Comparison of ENCODE assay signal across 7 cellular contexts in genomic region chr18:35487558-35487957, GRCh38. TPM values are rescaled to one million over a fixed set of nuclear protein-coding genes. Genes with fewer than 3 reads are reported as not detected.
DNase-seq lines count a peak whose midpoint lies in the region; ATAC-seq and TF ChIP-seq lines count a peak whose summit lies in the region.
"Not testable (repeated sequence)": the region's sequence is repeated elsewhere in the genome, so short reads cannot be mapped to it uniquely, and the experiment has no call there.

No MANE protein-coding gene starts in this region.

- no CpG with 5 or more reads among the region's 4 CpGs for WGBS in H9 (ENCODE audit: extremely low coverage, insufficient read length, low lambda C conversion rate)
- 85% methylated on average over 4 of the region's 4 CpGs for WGBS in hepatocyte (ENCODE audit: low lambda C conversion rate, missing lambda C conversion rate)
- 67 to 82% methylated on average over 4 of the region's 4 CpGs for WGBS in transverse colon (ENCODE audit: low coverage in 1 of 2), 2 donors

- not testable (repeated sequence) for BruUV-seq in MCF 10A (replicated peaks; lab: Mats Ljungman, UMichigan)

- H3K4me1 ChIP-seq in H9 (ENCODE audit: insufficient read depth, low read length); hepatocyte (ENCODE audit: insufficient read depth): not testable (repeated sequence)
- H3K4me1 ChIP-seq in Karpas-422 (ENCODE audit: low read length) (peaks cover 98% of the 10 kb centered on the region), transverse colon (peaks cover 0 to 42% (median 11%) of the 10 kb centered on the region in 4 donors)

- H2BK20ac ChIP-seq in H9 (ENCODE audit: low read depth, low read length, poor library complexity, severe bottlenecking) = not testable (repeated sequence)

- H3K56ac ChIP-seq in H9 (ENCODE audit: insufficient read length, low read depth, low read length) = not testable (repeated sequence)

- POLR2A ChIA-PET in MCF 10A (lab: Yijun Ruan, JAX) = interaction anchor here (1.1 to 1.4 kb wide), 2 partner anchors 10 to 30 kb away, joined by 4 to 5 read pairs; partner anchors contain the start of gene INO80C

- not testable (repeated sequence) for H2BK5ac ChIP-seq in H9 (ENCODE audit: insufficient read length, low read length)

- H3K4me1 Mint-ChIP-seq in H9 = peaks cover 66 to 77% of the 10 kb centered on the region in 2 experiments
- H3K4me1 Mint-ChIP-seq in MCF 10A (ENCODE audit: insufficient read depth, unreplicated experiment) = not testable (repeated sequence)
- H3K4me1 Mint-ChIP-seq in nephron progenitor cell = peaks cover 37% of the 10 kb centered on the region

- H3K9me3 ChIP-seq in H9 (ENCODE audit: control insufficient read depth, low read depth, low read length); Karpas-422 (ENCODE audit: low read length); hepatocyte (ENCODE audit: low read depth); transverse colon: not testable (repeated sequence)

- peak overlapping the region; percentile 57 to 94 (median 91) for H3K27ac Mint-ChIP-seq in H9
- H3K27ac Mint-ChIP-seq in MCF 10A (ENCODE audit: low read depth, unreplicated experiment) = peak overlapping the region; percentile 44
- H3K27ac Mint-ChIP-seq in nephron progenitor cell = peak overlapping the region; percentile 47

- H3K4me3 ChIP-seq in Karpas-422 (ENCODE audit: low read length) = peak overlapping the region; percentile 48; the same call in 1 of the 2 replicates
- H3K4me3 ChIP-seq in hepatocyte, transverse colon: not testable (repeated sequence)

- not testable (repeated sequence) for H4K8ac ChIP-seq in H9 (replicated peaks; ENCODE audit: insufficient read length, low read depth, low read length)

- peak; percentile 38 for ATAC-seq in left colon

- peaks cover 29% of the 10 kb centered on the region for H3K36me3 ChIP-seq in Karpas-422 (ENCODE audit: insufficient read depth, low read length)
- H3K36me3 ChIP-seq in hepatocyte (replicated peaks; ENCODE audit: insufficient read depth, low read depth); transverse colon: not testable (repeated sequence)

- CTCF ChIA-PET in MCF 10A (lab: Yijun Ruan, JAX) = interaction anchor here (0.6 kb wide), 1 partner anchor 75 kb away, joined by 3 read pairs; no protein-coding TSS in a partner anchor

- TF ChIP-seq EP300 in transverse colon (IDR thresholded peaks at IDR 0.05; ENCODE audit: low read depth) = not testable (repeated sequence)

- not testable (repeated sequence) for H3K9ac ChIP-seq in H9 (ENCODE audit: extremely low read depth, insufficient read length, low read length)
- peak overlapping the region; percentile 64; the same call in 1 of the 2 replicates for H3K9ac ChIP-seq in Karpas-422 (ENCODE audit: low read length)

- peak overlapping the region; percentile 12 to 51 for H3K4me3 Mint-ChIP-seq in H9
- not testable (repeated sequence) for H3K4me3 Mint-ChIP-seq in MCF 10A (ENCODE audit: unreplicated experiment); nephron progenitor cell

- TF ChIP-seq CTCF in H9 (conservative IDR thresholded peaks at IDR 0.05); MCF 10A (IDR thresholded peaks at IDR 0.05; ENCODE audit: unreplicated experiment); hepatocyte (IDR thresholded peaks at IDR 0.05; ENCODE audit: poor library complexity); nephron progenitor cell (IDR thresholded peaks at IDR 0.05); transverse colon (IDR thresholded peaks at IDR 0.05): not testable (repeated sequence)

- H3K4ac ChIP-seq in H9 (ENCODE audit: low read depth, low read length) = not testable (repeated sequence)

- H4K91ac ChIP-seq in H9 (ENCODE audit: insufficient read length, low read depth, low read length) = not testable (repeated sequence)

- not testable (repeated sequence) for H3K9me2 ChIP-seq in Karpas-422 (replicated peaks; ENCODE audit: insufficient read depth, low read length); hepatocyte (replicated peaks; ENCODE audit: insufficient read depth)

- H2BK12ac ChIP-seq in H9 (ENCODE audit: insufficient read length, low read depth, low read length) = not testable (repeated sequence)

- not testable (repeated sequence) for H2AFZ ChIP-seq in H9 (ENCODE audit: low read length); Karpas-422 (ENCODE audit: low read length); hepatocyte

- not testable (repeated sequence) for H3K27ac ChIP-seq in H9 (ENCODE audit: insufficient read length, low read depth, low read length)
- peak overlapping the region; percentile 96 for H3K27ac ChIP-seq in Karpas-422 (ENCODE audit: low read length)
- peak overlapping the region; percentile 59 for H3K27ac ChIP-seq in hepatocyte
- peak overlapping the region in 3 of 4 donors; percentile 6 to 49 (median 38) for H3K27ac ChIP-seq in transverse colon

- TF ChIP-seq POLR2A in transverse colon (IDR thresholded peaks at IDR 0.05) = not testable (repeated sequence)

- H3K18ac ChIP-seq in H9 (ENCODE audit: insufficient read length, low read depth, low read length) = not testable (repeated sequence)

- not testable (repeated sequence) for H2AK5ac ChIP-seq in H9 (ENCODE audit: insufficient read length, low read length)

- H3K14ac ChIP-seq in H9 (ENCODE audit: insufficient read depth, low read length) = not testable (repeated sequence)

- H3T11ph ChIP-seq in H9 (ENCODE audit: low read length) = not testable (repeated sequence)

- not testable (repeated sequence) for H3K9me3 Mint-ChIP-seq in H9; MCF 10A (ENCODE audit: unreplicated experiment); nephron progenitor cell

- not testable (repeated sequence) for H3K4me2 ChIP-seq in H9 (ENCODE audit: insufficient read depth, insufficient read length, low read length)
- H3K4me2 ChIP-seq in Karpas-422 (ENCODE audit: low read depth, low read length, poor library complexity, severe bottlenecking) (peak overlapping the region; percentile 92), hepatocyte (peak overlapping the region; percentile 24)

- H3K36me3 Mint-ChIP-seq in H9 (ENCODE audit: insufficient read depth in 1 of 3, low read depth in 3 of 3) = peaks cover 0 to 14% (median 9%) of the 10 kb centered on the region in 3 experiments; a peak in 4 of 7 replicates
- H3K36me3 Mint-ChIP-seq in MCF 10A (ENCODE audit: insufficient read depth, unreplicated experiment) = not testable (repeated sequence)
- H3K36me3 Mint-ChIP-seq in nephron progenitor cell (ENCODE audit: low read depth) = peaks cover 24% of the 10 kb centered on the region

- not testable (repeated sequence) for H3K27me3 ChIP-seq in H9 (ENCODE audit: insufficient read depth, low read length); Karpas-422 (ENCODE audit: low read length); hepatocyte; transverse colon

- H2BK120ac ChIP-seq in H9 (ENCODE audit: low read depth, low read length, poor library complexity, severe bottlenecking) = not testable (repeated sequence)

- H4K20me1 ChIP-seq in H9 (ENCODE audit: control insufficient read depth, insufficient read depth, insufficient read length); Karpas-422 (ENCODE audit: insufficient read depth, low read depth, low read length); hepatocyte (ENCODE audit: insufficient read depth, poor library complexity, severe bottlenecking): not testable (repeated sequence)

- intact Hi-C loops in MCF 10A (cut with micrococcal nuclease); left colon (cut with DNase I, micrococcal nuclease); transverse colon (cut with DNase I; ENCODE audit: low total_unique reads): not testable (repeated sequence)

- in situ Hi-C loops in transverse colon (cut with MboI; ENCODE audit: low pct_ligation_motif_present in 1 of 4, low pct_unique_long_range_greater_than_20kb in 1 of 4, low sequenced_read_pairs in 3 of 4) = not testable (repeated sequence)

- not testable (repeated sequence) for H3K23ac ChIP-seq in H9 (ENCODE audit: insufficient read length, low read depth, low read length)

- not testable (repeated sequence) for DNase-seq in H9; Karpas-422; MCF 10A (ENCODE audit: unreplicated experiment); hepatocyte (ENCODE audit: low spot score); left colon; nephron progenitor cell; transverse colon

- H4K5ac ChIP-seq in H9 (ENCODE audit: insufficient read length, low read depth, low read length) = not testable (repeated sequence)

- not testable (repeated sequence) for H2BK15ac ChIP-seq in H9 (ENCODE audit: low read depth, low read length)

- H3K79me1 ChIP-seq in H9 (ENCODE audit: insufficient read depth, low read depth, low read length, poor library complexity, severe bottlenecking) = not testable (repeated sequence)

- H3K27me3 Mint-ChIP-seq in H9 (ENCODE audit: low read depth); MCF 10A (ENCODE audit: insufficient read depth, unreplicated experiment); nephron progenitor cell (ENCODE audit: low read depth, poor library complexity): not testable (repeated sequence)

- H3K23me2 ChIP-seq in H9 (ENCODE audit: insufficient read length, low read depth, low read length, poor library complexity, severe bottlenecking) = not testable (repeated sequence)

- H3K79me2 ChIP-seq in H9 (ENCODE audit: insufficient read depth, low read length) = not testable (repeated sequence)
- peaks cover 90% of the 10 kb centered on the region for H3K79me2 ChIP-seq in Karpas-422 (ENCODE audit: low read length)
- peaks cover 79% of the 10 kb centered on the region for H3K79me2 ChIP-seq in hepatocyte

RNA-seq across cellular contexts. Expression of gene INO80C, which starts 10.2 kb away (rescaled TPM):
- total RNA-seq in H9 (2021) (51.1 and 53.3 TPM in 2 replicates), MCF 10A (2022) (25.8 and 32.6 TPM in 2 replicates), hepatocyte (16.5 and 16.6 TPM in 2 replicates), left colon (10 to 100 TPM; 35.2 to 37.5 TPM), transverse colon (100 to 1,000 TPM in 1 of 4 donors, 10 to 100 TPM in 3; 10.2 to 277 (median 18.0) TPM)
- 83.4 and 108 TPM in 2 replicates for total RNA-seq in Karpas-422 (2014; rRNA removed; shearing (Covaris generic); ENCODE audit: low replicate concordance)
- 25.1 and 42.2 TPM in 2 replicates for polyA plus RNA-seq in hepatocyte
